23 cellular contexts compared by ENCODE assay signal in genomic region chr1:83845437-83846071, GRCh38.
DNase-seq lines count a peak whose midpoint lies in the region; ATAC-seq and TF ChIP-seq lines count a peak whose summit lies in the region.
"Had no signal": no experiment of that assay in that cellular context is flagged by ENCODE, and none has a peak within 500 bp of the region (broad histone marks: within the 10 kb centered on the region; RNA-seq: fewer than 3 reads in every experiment).

No MANE protein-coding gene starts in this region.

- H3K9ac ChIP-seq in GM23248: no peak overlapping the region

- H3K36me3 ChIP-seq in A673 (ENCODE audit: insufficient read depth, low read length, poor library complexity, severe bottlenecking) (no peaks in the 10 kb centered on the region), GM23248 (ENCODE audit: low read depth) (no peaks in the 10 kb centered on the region), WERI-Rb-1 (no peaks in the 10 kb centered on the region), uterus (no peaks in the 10 kb centered on the region)

- H4K20me1 ChIP-seq in GM23248 (ENCODE audit: insufficient read depth): no peaks in the 10 kb centered on the region

- no peaks in the 10 kb centered on the region for H3K9me2 ChIP-seq in GM23248 (ENCODE audit: insufficient read depth)

- TF ChIP-seq POLR2A in uterus (IDR thresholded peaks at IDR 0.05): no peak

- H3K4me3 ChIP-seq in A673 (ENCODE audit: low read depth, low read length, poor library complexity, severe bottlenecking) (no peak overlapping the region), GM23248 (no peak overlapping the region), WERI-Rb-1 (ENCODE audit: low read depth, low read length) (no peak overlapping the region; the same call in 1 of the 2 replicates), uterus (no peak overlapping the region)

- ATAC-seq in stimulated activated naive CD8-positive, alpha-beta T cell treated with anti-CD3 and anti-CD28 coated beads, Interleukin-15, Interleukin-2, amounts not matched to agents 100 U/mL and 50 U/mL, for 24 hours: no peak
- no peak for ATAC-seq in GM21367 (IDR thresholded peaks at IDR 0.05; ENCODE audit: unreplicated experiment)
- ATAC-seq: natural killer cell treated with Interleukin-12 subunit alpha and Interleukin-12 subunit beta and Interleukin-15 and Interleukin-18, amount 100 ng/mL, for 72 hours; stimulated activated naive CD8-positive, alpha-beta T cell treated with anti-CD3 and anti-CD28 coated beads, Interleukin-15, amount 100 ng/mL, for 72 hours had no signal

- TF ChIP-seq CTCF in A673 (conservative IDR thresholded peaks at IDR 0.05; ENCODE audit: low read depth, low read length) (no peak), WERI-Rb-1 (IDR thresholded peaks at IDR 0.05; ENCODE audit: low read depth, low read length) (no peak), uterus (IDR thresholded peaks at IDR 0.05) (no peak)

- peaks cover 70% of the 10 kb centered on the region for H3K27me3 ChIP-seq in A673 (replicated peaks; ENCODE audit: insufficient read depth, low read depth, low read length, poor library complexity)
- no peaks in the 10 kb centered on the region for H3K27me3 ChIP-seq in GM23248 (replicated peaks; ENCODE audit: insufficient read depth)
- no peaks in the 10 kb centered on the region for H3K27me3 ChIP-seq in WERI-Rb-1 (ENCODE audit: insufficient read depth, low read depth, severe bottlenecking)
- H3K27me3 ChIP-seq in uterus: no peaks in the 10 kb centered on the region

- H3K4me1 ChIP-seq in A673 (ENCODE audit: insufficient read depth, low read length, poor library complexity, severe bottlenecking) (peaks cover 24% of the 10 kb centered on the region), GM23248 (ENCODE audit: insufficient read depth) (peaks cover 5% of the 10 kb centered on the region; the same call in 1 of the 2 replicates), uterus (no peaks in the 10 kb centered on the region)

- in situ Hi-C loops in GM23248 (cut with MboI): no loop called here

- H3K4me2 ChIP-seq in GM23248 (ENCODE audit: unreplicated experiment): no peak overlapping the region

- no TSS peak for BruUV-seq in A673 (replicated peaks; lab: Mats Ljungman, UMichigan)

- H3K27ac ChIP-seq in A673 (ENCODE audit: low read depth, low read length, poor library complexity, severe bottlenecking): no peak overlapping the region
- no peak overlapping the region for H3K27ac ChIP-seq in GM23248
- peak overlapping the region; percentile 69 for H3K27ac ChIP-seq in WERI-Rb-1
- H3K27ac ChIP-seq in uterus: no peak overlapping the region

- 5 to 8% methylated on average over 4 of the region's 4 CpGs for WGBS in GM23248 (ENCODE audit: low coverage in 1 of 2, low lambda C conversion rate in 2 of 2, missing lambda C conversion rate in 2 of 2), 2 experiments

- H3K79me2 ChIP-seq in GM23248 (ENCODE audit: insufficient read depth): no peaks in the 10 kb centered on the region

- H2AFZ ChIP-seq in GM23248: no peak overlapping the region

- intact Hi-C loops in A673 (cut with micrococcal nuclease; ENCODE audit: unreplicated experiment) (no loop called here), uterus (cut with DNase I; ENCODE audit: low total_unique reads) (no loop called here)

- DNase-seq in A673 (ENCODE audit: low spot score) (peak; percentile 41), GM23248 (peak; percentile 39), WERI-Rb-1 (no peak), left kidney (ENCODE audit: low read depth, low spot score) (peak; percentile 19), uterus (no peak), dermis blood vessel endothelial cell (no peak)
- no peak for DNase-seq in stimulated activated naive CD8-positive, alpha-beta T cell treated with anti-CD3 and anti-CD28 coated beads, Interleukin-15, Interleukin-2, amounts not matched to agents 100 U/mL and 50 U/mL, for 24 hours
- DNase-seq: activated CD4-positive, alpha-beta T cell treated with anti-CD3 and anti-CD28 coated beads, Interleukin-2, amount 50 U/mL, for 48 hours; activated naive CD8-positive, alpha-beta T cell treated with anti-CD3 and anti-CD28 coated beads, Interleukin-2, amount 10 ng/mL, durations not matched to agents 7 days and 5 days; activated T-cell treated with anti-CD3 and anti-CD28 coated beads, Interleukin-2, amount 50 U/mL, for 48 hours; AML-193; effector memory CD4-positive, alpha-beta T cell; foreskin melanocyte; GF-D8; H7; NCI-H187; NCI-H526; posterior cingulate gyrus; RPMI8226; stimulated activated naive CD8-positive, alpha-beta T cell treated with anti-CD3 and anti-CD28 coated beads, Interleukin-15, amount 100 ng/mL, for 72 hours; SW 1271 had no signal

- H3F3A ChIP-seq in GM23248 (ENCODE audit: insufficient read depth): peaks cover 7% of the 10 kb centered on the region; the same call in 1 of the 2 replicates

- H3K9me3 ChIP-seq in A673 (ENCODE audit: low read depth, low read length, poor library complexity, severe bottlenecking): no peaks in the 10 kb centered on the region
- H3K9me3 ChIP-seq in GM23248 (ENCODE audit: low read depth): no peaks in the 10 kb centered on the region
- H3K9me3 ChIP-seq in WERI-Rb-1 (ENCODE audit: severe bottlenecking): no peaks in the 10 kb centered on the region
- no peaks in the 10 kb centered on the region for H3K9me3 ChIP-seq in uterus

- POLR2A ChIA-PET in A673 (lab: Charles Lee; ENCODE audit: low non-redundant PET): no interaction called here

- CTCF ChIA-PET in A673 (lab: Charles Lee): no interaction called here

Comparison
In these comparisons a context has a peak if more than half of its experiments do, and no peak if none do; other contexts are left out.
1. DNase-seq: peak in A673 (single experiment), GM23248 (single experiment) and left kidney (single experiment); none in WERI-Rb-1 (single experiment), stimulated activated naive CD8-positive, alpha-beta T cell treated with anti-CD3 and anti-CD28 coated beads, Interleukin-15, Interleukin-2, amounts not matched to agents 100 U/mL and 50 U/mL, for 24 hours (single experiment), uterus (0 of 2) and dermis blood vessel endothelial cell (single experiment).